Comparison of ENCODE assay signal across 8 cellular contexts in genomic region chr1:243019030-243019635, GRCh38.
DNase-seq lines count a peak whose midpoint lies in the region; ATAC-seq and TF ChIP-seq lines count a peak whose summit lies in the region.
"Not testable (repeated sequence)": the region's sequence is repeated elsewhere in the genome, so short reads cannot be mapped to it uniquely, and the experiment has no call there.

No MANE protein-coding gene starts in this region.

- H3K4me3 ChIP-seq in CD8-positive, alpha-beta T cell (ENCODE audit: low read depth, low read length); heart right ventricle; thyroid gland (replicated peaks in 1 of 3): not testable (repeated sequence)

- H3K36me3 Mint-ChIP-seq in CD8-positive, alpha-beta T cell; WTC11; activated naive CD4-positive, alpha-beta T cell treated with anti-CD3 and anti-CD28 coated beads for 36 hours (ENCODE audit: low read depth); natural killer cell: not testable (repeated sequence)

- H3K9me3 Mint-ChIP-seq in CD8-positive, alpha-beta T cell; WTC11; activated naive CD4-positive, alpha-beta T cell treated with anti-CD3 and anti-CD28 coated beads for 36 hours; natural killer cell: not testable (repeated sequence)

- TF ChIP-seq POLR2A in thyroid gland (IDR thresholded peaks at IDR 0.05), result not testable (repeated sequence)

- H3K27me3 ChIP-seq in CD8-positive, alpha-beta T cell (ENCODE audit: insufficient read depth, low read length); heart right ventricle; thyroid gland: not testable (repeated sequence)

- not testable (repeated sequence) for H3K4me3 Mint-ChIP-seq in CD8-positive, alpha-beta T cell; WTC11; activated naive CD4-positive, alpha-beta T cell treated with anti-CD3 and anti-CD28 coated beads for 36 hours; natural killer cell

- CTCF ChIA-PET in CD8-positive, alpha-beta T cell (lab: Charles Lee); WTC11 (lab: Charles Lee); activated naive CD4-positive, alpha-beta T cell treated with anti-CD3 and anti-CD28 coated beads for 36 hours (lab: Charles Lee): not testable (repeated sequence)

- intact Hi-C loops in CD8-positive, alpha-beta T cell (cut with DNase I, micrococcal nuclease); activated naive CD4-positive, alpha-beta T cell treated with anti-CD3 and anti-CD28 coated beads for 36 hours (cut with micrococcal nuclease); heart right ventricle (cut with DNase I); natural killer cell (cut with micrococcal nuclease); thyroid gland (cut with DNase I): not testable (repeated sequence)

- not testable (repeated sequence) for ATAC-seq in CD8-positive, alpha-beta T cell; WTC11; heart right ventricle; natural killer cell

- H3K27ac Mint-ChIP-seq in CD8-positive, alpha-beta T cell; WTC11; activated naive CD4-positive, alpha-beta T cell treated with anti-CD3 and anti-CD28 coated beads for 36 hours; natural killer cell: not testable (repeated sequence)

- DNase-seq in CD8-positive, alpha-beta T cell, result peak; percentile 3 to 54 (median 33)
- peak; percentile 90 for DNase-seq in WTC11 (ENCODE audit: low spot score)
- DNase-seq in activated CD8-positive, alpha-beta memory T cell treated with anti-CD3 and anti-CD28 coated beads, Interleukin-2, amount 50 U/mL, for 4 hours, result peak; percentile 25
- DNase-seq in activated naive CD4-positive, alpha-beta T cell treated with anti-CD3 and anti-CD28 coated beads for 36 hours, result peak; percentile 73
- DNase-seq in heart right ventricle, result peak; percentile 28 to 47
- DNase-seq in natural killer cell, result peak; percentile 17
- peak; percentile 30 to 48 for DNase-seq in stimulated activated CD4-positive, alpha-beta T cell treated with anti-CD3 and anti-CD28 coated beads, Interleukin-2, amount 100 ng/mL, for 24 hours
- DNase-seq in thyroid gland, result peak; percentile 40 to 77

- H3K4me1 ChIP-seq in CD8-positive, alpha-beta T cell (ENCODE audit: insufficient read depth, low read length); heart right ventricle; thyroid gland: not testable (repeated sequence)

- H3K27me3 Mint-ChIP-seq in CD8-positive, alpha-beta T cell (ENCODE audit: low read depth); WTC11 (ENCODE audit: low read depth); activated naive CD4-positive, alpha-beta T cell treated with anti-CD3 and anti-CD28 coated beads for 36 hours (ENCODE audit: low read depth); natural killer cell (ENCODE audit: low read depth in 2 of 2): not testable (repeated sequence)

- H3K9me3 ChIP-seq in CD8-positive, alpha-beta T cell (ENCODE audit: low read length); heart right ventricle; thyroid gland: not testable (repeated sequence)

- WGBS in heart right ventricle, 2 donors, result 2 to 7% methylated on average over 1 of the region's 1 CpG
- WGBS in thyroid gland, 2 donors, result 0% methylated on average over 1 of the region's 1 CpG

- TF ChIP-seq CTCF in CD8-positive, alpha-beta T cell (IDR thresholded peaks at IDR 0.05); WTC11 (IDR thresholded peaks at IDR 0.05); heart right ventricle (IDR thresholded peaks at IDR 0.05); natural killer cell (IDR thresholded peaks at IDR 0.05); thyroid gland (IDR thresholded peaks at IDR 0.05): not testable (repeated sequence)

- not testable (repeated sequence) for H3K4me1 Mint-ChIP-seq in CD8-positive, alpha-beta T cell (ENCODE audit: low read depth); WTC11; activated naive CD4-positive, alpha-beta T cell treated with anti-CD3 and anti-CD28 coated beads for 36 hours (ENCODE audit: low read depth); natural killer cell

- H3K27ac ChIP-seq in CD8-positive, alpha-beta T cell (ENCODE audit: low read depth, low read length); heart right ventricle; thyroid gland: not testable (repeated sequence)

- H3K36me3 ChIP-seq in CD8-positive, alpha-beta T cell (ENCODE audit: insufficient read depth, low read length); heart right ventricle; thyroid gland: not testable (repeated sequence)

- POLR2A ChIA-PET in CD8-positive, alpha-beta T cell (lab: Charles Lee); WTC11 (lab: Charles Lee): not testable (repeated sequence)

TF ChIP-seq in WTC11, 78 proteins besides CTCF, POLR2A, EP300 and RAD21:
- TF ChIP-seq FOXK1 (CRISPR knock-in tag; IDR thresholded peaks at IDR 0.05) (peak; percentile 34; the same call in 1 of the 2 replicates), NFE2L1 (CRISPR knock-in tag; IDR thresholded peaks at IDR 0.05) (0 out of 2 replicates have a peak, but pooled peaks have one; percentile 25), TEAD1 (CRISPR knock-in tag; IDR thresholded peaks at IDR 0.05) (0 out of 2 replicates have a peak, but pooled peaks have one; percentile 30), ETV6 (CRISPR knock-in tag; IDR thresholded peaks at IDR 0.05) (0 out of 2 replicates have a peak, but pooled peaks have one; percentile 44)

Comparison
In these comparisons a context has a peak if more than half of its experiments do, and no peak if none do; other contexts are left out.
1. DNase-seq: peak in every context shown above with its lines; median percentile 90 in WTC11; 73 in activated naive CD4-positive, alpha-beta T cell treated with anti-CD3 and anti-CD28 coated beads for 36 hours; 58 in thyroid gland; 39 in stimulated activated CD4-positive, alpha-beta T cell treated with anti-CD3 and anti-CD28 coated beads, Interleukin-2, amount 100 ng/mL, for 24 hours; 38 in heart right ventricle; 33 in CD8-positive, alpha-beta T cell; 25 in activated CD8-positive, alpha-beta memory T cell treated with anti-CD3 and anti-CD28 coated beads, Interleukin-2, amount 50 U/mL, for 4 hours; 17 in natural killer cell.